Comparison of ENCODE assay signal across 6 cellular contexts in genomic region chr10:84528526-84528925, GRCh38.
DNase-seq lines count a peak whose midpoint lies in the region; FAIRE-seq and TF ChIP-seq lines count a peak whose summit lies in the region.
"Not testable (repeated sequence)": the region's sequence is repeated elsewhere in the genome, so short reads cannot be mapped to it uniquely, and the experiment has no call there.

No MANE protein-coding gene starts in this region.

- H3K27me3 Mint-ChIP-seq in type B pancreatic cell: not testable (repeated sequence)

- peak overlapping the region; percentile 59; the same call in 1 of the 2 replicates for H3K27ac ChIP-seq in PC-9

- not testable (repeated sequence) for H3K9me2 ChIP-seq in PC-9 (ENCODE audit: insufficient read depth)

- peaks cover 43% of the 10 kb centered on the region for H3K4me1 ChIP-seq in PC-9 (replicated peaks; ENCODE audit: insufficient read depth)

- not testable (repeated sequence) for H3K27me3 ChIP-seq in PC-9 (ENCODE audit: insufficient read depth, low read depth); bronchial epithelial cell (ENCODE audit: control insufficient read depth, insufficient read depth, low read length)

- H3K79me2 ChIP-seq in PC-9 (ENCODE audit: low read depth): not testable (repeated sequence)

- not testable (repeated sequence) for FAIRE-seq in bronchial epithelial cell (lab: Jason Lieb, UNC)

- peak overlapping the region; percentile 77 for H3K27ac Mint-ChIP-seq in type B pancreatic cell

- DNase-seq in PC-9 (peak in 1 of 2 experiments; percentile 61), amniotic epithelial cell (ENCODE audit: low read depth) (peak; percentile 33), bronchial epithelial cell (ENCODE audit: low read depth) (peak; percentile 40), epithelial cell of esophagus (ENCODE audit: low read depth) (peak; percentile 62), fibroblast of gingiva (ENCODE audit: low read depth) (peak; percentile 31)
- not testable (repeated sequence) for DNase-seq in type B pancreatic cell (ENCODE audit: extremely low spot score, unreplicated experiment)

- not testable (repeated sequence) for H3K4me3 Mint-ChIP-seq in type B pancreatic cell

- H3K9me3 ChIP-seq in PC-9 (ENCODE audit: insufficient read depth, low read depth): peaks cover 18% of the 10 kb centered on the region; the same call in 1 of the 2 replicates

- intact Hi-C loops in PC-9 (cut with micrococcal nuclease; ENCODE audit: unreplicated experiment): not testable (repeated sequence)

- H3K36me3 ChIP-seq in PC-9 (ENCODE audit: low read depth); bronchial epithelial cell (ENCODE audit: control insufficient read depth, insufficient read depth, low read length): not testable (repeated sequence)

- H3F3A ChIP-seq in PC-9 (ENCODE audit: insufficient read depth, low read depth): peaks cover 26% of the 10 kb centered on the region; the same call in 1 of the 2 replicates

- peaks cover 13% of the 10 kb centered on the region for H3K4me1 Mint-ChIP-seq in type B pancreatic cell (ENCODE audit: unreplicated experiment)

- peaks cover 11% of the 10 kb centered on the region for H3K9me3 Mint-ChIP-seq in type B pancreatic cell

- not testable (repeated sequence) for H3K4me3 ChIP-seq in PC-9; bronchial epithelial cell (ENCODE audit: low read depth, low read length); epithelial cell of esophagus (ENCODE audit: low read length)

- not testable (repeated sequence) for H2AFZ ChIP-seq in PC-9

- TF ChIP-seq CTCF in PC-9 (conservative IDR thresholded peaks at IDR 0.05); bronchial epithelial cell (IDR thresholded peaks at IDR 0.05; ENCODE audit: insufficient read depth, low read length, severe bottlenecking); epithelial cell of esophagus (IDR thresholded peaks at IDR 0.05; ENCODE audit: insufficient read depth, low read depth, low read length, missing control alignments); type B pancreatic cell (conservative IDR thresholded peaks at IDR 0.05): not testable (repeated sequence)

- not testable (repeated sequence) for H4K20me1 ChIP-seq in PC-9 (ENCODE audit: insufficient read depth)

- BruUV-seq in PC-9 (replicated peaks; lab: Mats Ljungman, UMichigan): not testable (repeated sequence)

- CTCF ChIA-PET in PC-9 (lab: Charles Lee): interaction anchor here (0.7 kb wide), 1 partner anchor 19 kb away, joined by 3 read pairs; no protein-coding TSS in a partner anchor

- POLR2A ChIA-PET in PC-9 (lab: Charles Lee; ENCODE audit: unreplicated experiment): not testable (repeated sequence)

- H3K4me2 ChIP-seq in PC-9: peak overlapping the region; percentile 75

- not testable (repeated sequence) for H3K36me3 Mint-ChIP-seq in type B pancreatic cell
